Comparison of ENCODE assay signal across 8 cellular contexts in the genomic region with DNA sequence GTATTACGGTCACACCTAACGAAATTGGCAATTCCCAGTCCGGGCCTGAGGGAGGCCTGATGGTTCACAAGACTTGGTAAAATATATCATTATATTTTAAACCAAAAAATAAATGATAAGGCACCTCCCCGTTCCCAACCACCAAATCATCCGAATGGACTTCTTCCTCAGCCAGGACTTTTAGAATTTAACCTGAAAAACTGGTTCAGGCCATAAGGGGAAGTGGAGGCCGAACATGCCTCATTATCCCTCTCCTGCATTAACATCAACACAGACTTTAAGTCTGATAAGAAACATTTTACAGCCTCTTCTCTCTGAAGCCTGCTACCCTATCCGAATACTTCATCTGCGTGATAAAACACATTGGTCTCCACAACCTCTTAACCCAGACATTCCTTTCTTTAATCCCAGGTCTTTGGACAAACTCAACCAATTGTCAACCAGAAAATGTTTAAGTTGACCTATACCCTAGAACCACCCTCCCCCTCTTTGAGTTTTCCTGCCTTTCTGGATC. TPM values are rescaled to one million over a fixed set of nuclear protein-coding genes. Genes with fewer than 3 reads are reported as not detected.
DNase-seq lines count a peak whose midpoint lies in the region; ATAC-seq, FAIRE-seq and TF ChIP-seq lines count a peak whose summit lies in the region.

No MANE protein-coding gene starts in this region.

- H3K9me3 Mint-ChIP-seq in H9 (peaks cover 42% of the 10 kb centered on the region in 2 experiments), T-cell (no peaks in the 10 kb centered on the region)

- POLR2A ChIA-PET in T-cell (lab: Charles Lee): no interaction called here

- H3K14ac ChIP-seq in H9 (ENCODE audit: insufficient read depth, low read length): no peak overlapping the region

- H3K9me3 ChIP-seq in H9 (ENCODE audit: control insufficient read depth, low read depth, low read length): no peaks in the 10 kb centered on the region
- H3K9me3 ChIP-seq in small intestine (ENCODE audit: control insufficient read depth, low read depth): no peaks in the 10 kb centered on the region

- no peak overlapping the region for H2AK5ac ChIP-seq in H9 (ENCODE audit: insufficient read length, low read length)

- H3K79me1 ChIP-seq in H9 (ENCODE audit: insufficient read depth, low read depth, low read length, poor library complexity, severe bottlenecking): no peaks in the 10 kb centered on the region

- H3K27ac ChIP-seq in H9 (ENCODE audit: insufficient read length, low read depth, low read length) (no peak overlapping the region), small intestine (ENCODE audit: low read depth in 1 of 2, low read length in 1 of 2) (peak overlapping the region in 1 of 2 donors; percentile 88)

- TF ChIP-seq CTCF in H9 (conservative IDR thresholded peaks at IDR 0.05) (no peak), fibroblast of the aortic adventitia (IDR thresholded peaks at IDR 0.05; ENCODE audit: insufficient read depth, low read length) (no peak)

- H4K5ac ChIP-seq in H9 (ENCODE audit: insufficient read length, low read depth, low read length): no peak overlapping the region

- H3K9ac ChIP-seq in H9 (ENCODE audit: extremely low read depth, insufficient read length, low read length): no peak overlapping the region

- H3K27me3 Mint-ChIP-seq in H9 (ENCODE audit: low read depth): no peaks in the 10 kb centered on the region
- no peaks in the 10 kb centered on the region for H3K27me3 Mint-ChIP-seq in T-cell

- DNase-seq in H9 (no peak), T-cell (no peak), fibroblast of the aortic adventitia (ENCODE audit: low read depth) (no peak), skeletal muscle cell (ENCODE audit: low read depth) (no peak), small intestine (no peak), amygdala (lab: John Stamatoyannopoulos, UW) (no peak)

- H4K8ac ChIP-seq in H9 (replicated peaks; ENCODE audit: insufficient read length, low read depth, low read length): no peak overlapping the region

- H3K4me1 Mint-ChIP-seq in H9 (peaks cover 9 to 14% of the 10 kb centered on the region in 2 experiments), T-cell (peaks cover 19 to 23% (median 20%) of the 10 kb centered on the region in 3 donors)

- CTCF ChIA-PET in T-cell (lab: Charles Lee): no interaction called here

- WGBS in H9 (ENCODE audit: extremely low coverage, insufficient read length, low lambda C conversion rate): no CpG with 5 or more reads among the region's 8 CpGs
- WGBS in small intestine, 3 donors: 29 to 37% (median 32%) methylated on average over 8 of the region's 8 CpGs

- FAIRE-seq in small intestine (lab: Jason Lieb, UNC): no peak

- no peak overlapping the region for H3K18ac ChIP-seq in H9 (ENCODE audit: insufficient read length, low read depth, low read length)

- H3K27me3 ChIP-seq in H9 (ENCODE audit: insufficient read depth, low read length) (no peaks in the 10 kb centered on the region), small intestine (ENCODE audit: control insufficient read depth in 2 of 2, insufficient read depth in 2 of 2, low read length in 2 of 2) (no peaks in the 10 kb centered on the region)

- no peak overlapping the region for H2BK5ac ChIP-seq in H9 (ENCODE audit: insufficient read length, low read length)

- H3K23ac ChIP-seq in H9 (ENCODE audit: insufficient read length, low read depth, low read length): no peak overlapping the region

- H3K4me1 ChIP-seq in H9 (ENCODE audit: insufficient read depth, low read length) (no peaks in the 10 kb centered on the region), small intestine (ENCODE audit: control insufficient read depth in 2 of 2, insufficient read depth in 1 of 2, low read depth in 1 of 2, low read length in 1 of 2) (peaks cover 0 to 4% of the 10 kb centered on the region in 2 donors)

- H3K4ac ChIP-seq in H9 (ENCODE audit: low read depth, low read length): no peak overlapping the region

- H3K56ac ChIP-seq in H9 (ENCODE audit: insufficient read length, low read depth, low read length): no peak overlapping the region

- H3T11ph ChIP-seq in H9 (ENCODE audit: low read length): no peak overlapping the region

- no peak for ATAC-seq in T-cell (replicated peaks in 1 of 4)
- no peak for ATAC-seq in GM18870 (IDR thresholded peaks at IDR 0.05; ENCODE audit: unreplicated experiment)
- no peak for ATAC-seq in HG02623 (IDR thresholded peaks at IDR 0.05; ENCODE audit: unreplicated experiment)

- H2BK15ac ChIP-seq in H9 (ENCODE audit: low read depth, low read length): no peak overlapping the region

- no peak overlapping the region for H2AFZ ChIP-seq in H9 (ENCODE audit: low read length)

- H3K4me2 ChIP-seq in H9 (ENCODE audit: insufficient read depth, insufficient read length, low read length): peak overlapping the region; percentile 47

- H4K91ac ChIP-seq in H9 (ENCODE audit: insufficient read length, low read depth, low read length): no peak overlapping the region

- no peaks in the 10 kb centered on the region for H4K20me1 ChIP-seq in H9 (ENCODE audit: control insufficient read depth, insufficient read depth, insufficient read length)

- H3K4me3 Mint-ChIP-seq in H9: peak overlapping the region; percentile 71 to 77
- H3K4me3 Mint-ChIP-seq in T-cell: peak overlapping the region; percentile 73 to 92 (median 76)

- no peak overlapping the region for H2BK12ac ChIP-seq in H9 (ENCODE audit: insufficient read length, low read depth, low read length)

- no peak overlapping the region for H2BK120ac ChIP-seq in H9 (ENCODE audit: low read depth, low read length, poor library complexity, severe bottlenecking)

- H3K27ac Mint-ChIP-seq in H9: no peak overlapping the region
- peak overlapping the region; percentile 69 to 84 for H3K27ac Mint-ChIP-seq in T-cell

- no peaks in the 10 kb centered on the region for H3K79me2 ChIP-seq in H9 (ENCODE audit: insufficient read depth, low read length)

- H3K4me3 ChIP-seq in fibroblast of the aortic adventitia (ENCODE audit: low read depth, low read length): peak overlapping the region; percentile 78
- H3K4me3 ChIP-seq in skeletal muscle cell (ENCODE audit: low read depth, low read length): peak overlapping the region; percentile 65
- peak overlapping the region in 1 of 2 donors; percentile 85 for H3K4me3 ChIP-seq in small intestine (ENCODE audit: low read depth in 1 of 2, low read length in 2 of 2)

- H3K23me2 ChIP-seq in H9 (ENCODE audit: insufficient read length, low read depth, low read length, poor library complexity, severe bottlenecking): peaks cover 3% of the 10 kb centered on the region

- H3K36me3 ChIP-seq in small intestine (ENCODE audit: control insufficient read depth in 2 of 2, insufficient read depth in 2 of 2, low read length in 2 of 2): no peaks in the 10 kb centered on the region

- no peak overlapping the region for H2BK20ac ChIP-seq in H9 (ENCODE audit: low read depth, low read length, poor library complexity, severe bottlenecking)

- H3K36me3 Mint-ChIP-seq in H9 (ENCODE audit: insufficient read depth in 1 of 3, low read depth in 3 of 3) (peaks cover 3 to 48% (median 20%) of the 10 kb centered on the region in 3 experiments; a peak in 6 of 7 replicates), T-cell (no peaks in the 10 kb centered on the region)

RNA-seq across cellular contexts. Expression of a gene that starts 0.8 kb away (rescaled TPM):
- total RNA-seq in H9 (2021) (35.5 and 37.3 TPM in 2 replicates), T-cell (10 to 100 TPM; 24.8 to 38.6 (median 34.5) TPM), fibroblast of the aortic adventitia (ENCODE audit: low replicate concordance) (40.0 and 65.7 TPM in 2 replicates)
- 10 to 100 TPM; 33.5 to 46.1 (median 39.1) TPM for polyA plus RNA-seq in small intestine

Comparison
In these comparisons a context has a peak if more than half of its experiments do, and no peak if none do; other contexts are left out.
1. H3K27ac Mint-ChIP-seq: peak in T-cell (2 of 2); none in H9 (0 of 3).